1 cellular context compared by ENCODE assay signal in genomic region chr4:55395529-55396304, GRCh38.
TF ChIP-seq lines count a peak whose summit lies in the region.

Gene TMEM165 (plus strand): TSS chr4:55395957. CDS start chr4:55396190, 233 bp downstream.

TF ChIP-seq in H1, 55 proteins besides CTCF, POLR2A, EP300 and RAD21:
- TF ChIP-seq KDM4A (IDR thresholded peaks at IDR 0.05; ENCODE audit: low read depth, low read length, severe bottlenecking) (peak; percentile 81), ATF2 (IDR thresholded peaks at IDR 0.05; ENCODE audit: low read length) (no peak), ASH2L (IDR thresholded peaks at IDR 0.05; ENCODE audit: low read length) (peak; percentile 84), RFX5 (IDR thresholded peaks at IDR 0.05; ENCODE audit: borderline replicate concordance, low read depth, low read length) (no peak), TAF1 (IDR thresholded peaks at IDR 0.05; ENCODE audit: low read depth, low read length) (peak; percentile 95), SIN3A (conservative IDR thresholded peaks at IDR 0.05 in 1 of 2, IDR thresholded peaks at IDR 0.05 in 1 of 2; ENCODE audit: low read depth in 1 of 2, low read length in 2 of 2) (no peak), RBBP5 (IDR thresholded peaks at IDR 0.05; ENCODE audit: borderline replicate concordance, low read depth, low read length) (peak; percentile 90; the same call in 1 of the 2 replicates), MAX (IDR thresholded peaks at IDR 0.05) (peak; percentile 91), TBP (IDR thresholded peaks at IDR 0.05; ENCODE audit: low read depth, low read length) (peak; percentile 90), PHF8 (conservative IDR thresholded peaks at IDR 0.05; ENCODE audit: low read depth, low read length) (peak; percentile 97), POU5F1 (IDR thresholded peaks at IDR 0.05; ENCODE audit: low read depth, low read length) (no peak), E2F6 (IDR thresholded peaks at IDR 0.05) (peak; percentile 97), CREB1 (IDR thresholded peaks at IDR 0.05) (peak; percentile 81), POLR2AphosphoS5 (IDR thresholded peaks at IDR 0.05; ENCODE audit: low read depth, low read length) (peak; percentile 95), CHD2 (IDR thresholded peaks at IDR 0.05; ENCODE audit: low read length) (peak; percentile 9; the same call in 1 of the 2 replicates), KDM1A (IDR thresholded peaks at IDR 0.05; ENCODE audit: borderline replicate concordance, low read length) (peak; percentile 21; the same call in 1 of the 2 replicates)
TF ChIP-seq in H1: peak in this region for 12.
